In the genomic region with DNA sequence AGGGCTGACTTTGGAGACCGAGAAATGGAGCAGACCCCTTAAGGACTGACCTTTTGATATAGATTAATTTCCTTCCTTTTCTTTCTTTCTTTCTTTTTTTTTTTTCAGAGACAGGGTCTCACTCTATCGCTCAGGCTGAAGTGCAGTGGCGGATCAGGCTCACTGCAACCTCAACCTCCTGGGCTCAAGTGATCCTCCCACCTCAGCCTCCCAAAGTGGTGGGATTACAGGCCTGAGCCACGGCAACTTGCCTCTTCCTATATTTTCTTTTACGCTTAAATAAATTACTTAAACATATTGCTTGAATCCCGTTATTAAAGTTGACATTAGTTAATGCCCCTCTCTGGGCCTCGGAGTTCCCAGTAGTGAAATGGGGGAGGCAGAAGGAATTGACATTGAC, we compare ENCODE assay signal across 1 cellular context.
TF ChIP-seq lines count a peak whose summit lies in the region.

No MANE protein-coding gene starts in this region.

TF ChIP-seq in HCT116, 20 proteins besides CTCF, POLR2A, EP300 and RAD21:
- no peak for TF ChIP-seq JUND (IDR thresholded peaks at IDR 0.05)
- no peak for TF ChIP-seq SP1 (IDR thresholded peaks at IDR 0.05; ENCODE audit: low read depth)
- TF ChIP-seq CBX3 (IDR thresholded peaks at IDR 0.05; ENCODE audit: low read depth), result 0 out of 2 replicates have a peak, but pooled peaks have one; percentile 14
- TF ChIP-seq EZH2phosphoT487 (IDR thresholded peaks at IDR 0.05; ENCODE audit: borderline replicate concordance), result no peak
- TF ChIP-seq, protein P1, sequence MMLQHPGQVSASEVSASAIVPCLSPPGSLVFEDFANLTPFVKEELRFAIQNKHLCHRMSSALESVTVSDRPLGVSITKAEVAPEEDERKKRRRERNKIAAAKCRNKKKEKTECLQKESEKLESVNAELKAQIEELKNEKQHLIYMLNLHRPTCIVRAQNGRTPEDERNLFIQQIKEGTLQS (IDR thresholded peaks at IDR 0.05), result no peak
- TF ChIP-seq ZBTB33 (IDR thresholded peaks at IDR 0.05; ENCODE audit: extremely low read depth, insufficient replicate concordance, low read length), result no peak
- no peak for TF ChIP-seq EZH2 (IDR thresholded peaks at IDR 0.05)
- no peak for TF ChIP-seq SRF (IDR thresholded peaks at IDR 0.05; ENCODE audit: low read depth)
